In genomic region chr11:118690553-118691304, GRCh38 we compare ENCODE assay signal across 1 cellular context.
TF ChIP-seq lines count a peak whose summit lies in the region.

No MANE protein-coding gene starts in this region.

TF ChIP-seq in HCT116, 20 proteins besides CTCF, POLR2A, EP300 and RAD21 (continued from another document):
- no peak for TF ChIP-seq ZBTB33 (IDR thresholded peaks at IDR 0.05; ENCODE audit: extremely low read depth, insufficient replicate concordance, low read length)
- TF ChIP-seq FOSL1 (IDR thresholded peaks at IDR 0.05; ENCODE audit: low read depth), result no peak
- no peak for TF ChIP-seq YY1 (IDR thresholded peaks at IDR 0.05; ENCODE audit: extremely low read depth, insufficient replicate concordance, low read depth, low read length)
- TF ChIP-seq TCF7L2 (IDR thresholded peaks at IDR 0.05; ENCODE audit: borderline replicate concordance, extremely low read depth, insufficient read depth, insufficient read length), result no peak
- TF ChIP-seq EGR1 (IDR thresholded peaks at IDR 0.05; ENCODE audit: low read depth), result no peak
- TF ChIP-seq SIN3A (IDR thresholded peaks at IDR 0.05; ENCODE audit: low read depth), result no peak
